ENCODE assay signal across 10 cellular contexts in the genomic region with DNA sequence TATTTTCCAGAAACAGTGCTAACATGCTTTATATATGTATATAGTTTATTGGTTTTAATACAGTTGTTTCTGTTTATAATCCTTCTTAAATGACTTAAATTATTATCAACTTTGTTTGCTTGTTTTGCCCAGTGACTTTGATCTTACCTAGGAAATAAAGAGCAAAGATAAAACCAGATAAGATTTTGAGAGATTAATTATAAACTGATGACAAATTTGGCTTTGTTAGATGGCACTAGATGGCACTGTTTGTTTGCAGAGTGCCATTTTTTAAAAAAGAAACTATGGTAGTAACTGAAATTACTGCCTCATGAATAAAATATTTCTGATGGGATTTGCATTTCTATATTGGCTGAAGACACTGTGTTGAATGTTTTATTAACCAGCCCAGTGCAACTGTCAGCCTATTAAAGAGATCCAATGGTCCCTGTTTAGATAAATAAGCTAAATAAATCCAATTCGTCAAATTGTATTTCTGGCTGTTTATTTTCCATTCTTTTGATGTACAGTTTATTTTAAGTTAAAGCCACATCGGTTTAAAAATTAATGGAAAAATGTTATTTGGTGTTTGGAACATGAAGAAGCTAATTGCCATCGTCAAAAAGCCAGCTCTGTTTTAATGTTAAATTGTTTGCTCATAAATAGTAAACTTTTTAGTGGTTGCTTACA.
DNase-seq lines count a peak whose midpoint lies in the region; ATAC-seq and TF ChIP-seq lines count a peak whose summit lies in the region.
"Had no signal": no experiment of that assay in that cellular context is flagged by ENCODE, and none has a peak within 500 bp of the region (broad histone marks: within the 10 kb centered on the region; RNA-seq: fewer than 3 reads in every experiment).

No MANE protein-coding gene starts in this region.

- no peak for ATAC-seq in HG03039 (IDR thresholded peaks at IDR 0.05; ENCODE audit: unreplicated experiment)
- no peak for ATAC-seq in GM19455 (IDR thresholded peaks at IDR 0.05; ENCODE audit: unreplicated experiment)
- ATAC-seq: T-helper 17 cell had no signal

- TF ChIP-seq CTCF in AG10803 (conservative IDR thresholded peaks at IDR 0.05; ENCODE audit: low read length) = peak; percentile 61

- no peak overlapping the region for H3K4me3 ChIP-seq in AG10803 (ENCODE audit: low read length)

- DNase-seq in AG10803 (ENCODE audit: low read depth) (peak; percentile 39), HCEC 1CT (peak; percentile 26), amniotic epithelial cell (ENCODE audit: low read depth) (peak; percentile 13), kidney tubule cell (ENCODE audit: low spot score) (peak; percentile 12), HK-2 (ENCODE audit: unreplicated experiment) (no peak)
- DNase-seq in stimulated activated CD4-positive, alpha-beta T cell treated with anti-CD3 and anti-CD28 coated beads, Interleukin-15, amount 100 ng/mL, for 24 hours = no peak
- DNase-seq: anterior cingulate cortex, T-helper 17 cell had no signal

Comparison
In these comparisons a context has a peak if more than half of its experiments do, and no peak if none do; other contexts are left out.
1. DNase-seq: peak in AG10803 (single experiment), HCEC 1CT (single experiment), amniotic epithelial cell (single experiment) and kidney tubule cell (single experiment); none in stimulated activated CD4-positive, alpha-beta T cell treated with anti-CD3 and anti-CD28 coated beads, Interleukin-15, amount 100 ng/mL, for 24 hours (single experiment) and HK-2 (single experiment).